In the genomic region with DNA sequence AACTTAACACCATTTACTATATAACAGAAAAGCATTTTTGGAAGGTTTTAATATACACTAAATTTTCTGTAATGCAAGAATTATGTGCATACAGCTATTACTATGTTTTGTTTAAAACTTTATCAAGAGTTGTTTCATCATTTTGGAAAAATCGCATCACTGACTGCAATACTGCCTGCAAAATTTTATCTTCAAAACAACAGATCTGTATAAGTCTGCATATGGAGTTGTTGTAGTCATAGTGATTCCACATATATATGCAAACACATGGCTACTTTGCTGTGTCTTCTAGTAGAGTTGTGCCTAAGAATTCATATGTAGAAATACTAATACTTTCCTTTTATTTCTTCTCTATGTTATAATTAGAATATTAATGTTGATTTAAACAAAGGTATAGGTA, we compare ENCODE assay signal across 37 cellular contexts. TPM values are rescaled to one million over a fixed set of nuclear protein-coding genes. Genes with fewer than 3 reads are reported as not detected.
"Had no signal": no experiment of that assay in that cellular context is flagged by ENCODE, and none has a peak within 500 bp of the region (broad histone marks: within the 10 kb centered on the region; RNA-seq: fewer than 3 reads in every experiment).

No MANE protein-coding gene starts in this region.

- H3K27me3 ChIP-seq: adrenal gland, body of pancreas, esophagus muscularis mucosa had no signal

- H3K9me3 Mint-ChIP-seq: activated CD4-positive, alpha-beta memory T cell treated with anti-CD3 and anti-CD28 coated beads for 36 hours; activated CD4-positive, alpha-beta T cell treated with anti-CD3 and anti-CD28 coated beads, Interleukin-2, amount 10 ng/mL, durations not matched to agents 24 days and 14 days; activated naive CD4-positive, alpha-beta T cell treated with anti-CD3 and anti-CD28 coated beads for 36 hours; activated naive CD4-positive, alpha-beta T cell treated with anti-CD3 and anti-CD28 coated beads, Interleukin-2, amount 50 U/mL, for 24 hours; activated naive CD8-positive, alpha-beta T cell treated with anti-CD3 and anti-CD28 coated beads for 36 hours; activated naive CD8-positive, alpha-beta T cell treated with anti-CD3 and anti-CD28 coated beads, Interleukin-2, amount 50 U/mL, for 24 hours; activated T-helper 1 cell treated with anti-CD3 and anti-CD28 coated beads, Interleukin-12 subunit alpha, Interleukin-12 subunit beta, Interleukin-2, Interleukin-4 antibody, amounts not matched to agents 30 ng/mL and 10 ng/mL and 1 ng/mL, durations not matched to agents 14 hours and 24 hours and 36 hours; activated T-helper 2 cell treated with anti-CD3 and anti-CD28 coated beads, Interferon-gamma antibody, Interleukin-2, Interleukin-4, amounts not matched to agents 10 μg/mL and 5 μg/mL and 100 μg/mL, durations not matched to agents 14 hours and 24 hours and 36 hours; effector memory CD8-positive, alpha-beta T cell; T-helper 2 cell treated with Interferon-gamma antibody and Interleukin-4, amounts not matched to agents 5 μg/mL and 100 μg/mL, for 36 hours had no signal

- H3K4me1 Mint-ChIP-seq: activated CD4-positive, alpha-beta T cell treated with anti-CD3 and anti-CD28 coated beads for 36 hours; activated CD4-positive, alpha-beta T cell treated with anti-CD3 and anti-CD28 coated beads, Interleukin-2, amount 10 ng/mL, durations not matched to agents 24 days and 14 days; activated naive CD4-positive, alpha-beta T cell treated with anti-CD3 and anti-CD28 coated beads, Interleukin-2, amount 50 U/mL, for 24 hours; activated naive CD8-positive, alpha-beta T cell treated with anti-CD3 and anti-CD28 coated beads for 36 hours; activated naive CD8-positive, alpha-beta T cell treated with anti-CD3 and anti-CD28 coated beads, Interleukin-2, amount 50 U/mL, for 24 hours; T-helper 17 cell had no signal

- H3K9me3 ChIP-seq: adrenal gland, body of pancreas, esophagus muscularis mucosa had no signal

- H3K4me1 ChIP-seq: adrenal gland had no signal

- H3K36me3 Mint-ChIP-seq: activated CD4-positive, alpha-beta memory T cell treated with anti-CD3 and anti-CD28 coated beads for 36 hours; activated CD8-positive, alpha-beta memory T cell treated with anti-CD3 and anti-CD28 coated beads, Interleukin-2, amount 10 ng/mL, durations not matched to agents 7 days and 5 days; activated naive CD4-positive, alpha-beta T cell treated with anti-CD3 and anti-CD28 coated beads, Interleukin-2, amount 50 U/mL, for 24 hours; activated naive CD8-positive, alpha-beta T cell treated with anti-CD3 and anti-CD28 coated beads for 36 hours had no signal

- H3K4me3 Mint-ChIP-seq: activated CD4-positive, alpha-beta memory T cell treated with anti-CD3 and anti-CD28 coated beads for 36 hours; activated CD4-positive, alpha-beta T cell treated with anti-CD3 and anti-CD28 coated beads for 36 hours; activated CD4-positive, alpha-beta T cell treated with anti-CD3 and anti-CD28 coated beads, Interleukin-2, amount 10 ng/mL, durations not matched to agents 24 days and 14 days; activated CD8-positive, alpha-beta memory T cell treated with anti-CD3 and anti-CD28 coated beads, Interleukin-2, amount 10 ng/mL, durations not matched to agents 7 days and 5 days; activated CD8-positive, alpha-beta T cell treated with anti-CD3 and anti-CD28 coated beads, Interleukin-2, amount 10 ng/mL, durations not matched to agents 7 days and 5 days; activated naive CD4-positive, alpha-beta T cell treated with anti-CD3 and anti-CD28 coated beads for 36 hours; activated naive CD4-positive, alpha-beta T cell treated with anti-CD3 and anti-CD28 coated beads, Interleukin-2, amount 50 U/mL, for 24 hours; activated naive CD8-positive, alpha-beta T cell treated with anti-CD3 and anti-CD28 coated beads for 36 hours; activated naive CD8-positive, alpha-beta T cell treated with anti-CD3 and anti-CD28 coated beads, Interleukin-2, amount 50 U/mL, for 24 hours; activated T-helper 1 cell treated with anti-CD3 and anti-CD28 coated beads, Interleukin-12 subunit alpha, Interleukin-12 subunit beta, Interleukin-2, Interleukin-4 antibody, amounts not matched to agents 30 ng/mL and 10 ng/mL and 1 ng/mL, durations not matched to agents 14 hours and 24 hours and 36 hours; effector memory CD8-positive, alpha-beta T cell; T-helper 17 cell; T-helper 2 cell treated with Interferon-gamma antibody and Interleukin-4, amounts not matched to agents 5 μg/mL and 100 μg/mL, for 36 hours had no signal

- H3K27ac ChIP-seq: adrenal gland, body of pancreas, esophagus muscularis mucosa had no signal

- H3K36me3 ChIP-seq: adrenal gland, esophagus muscularis mucosa had no signal

- FAIRE-seq: colon had no signal

- H3K27ac Mint-ChIP-seq: activated CD4-positive, alpha-beta memory T cell treated with anti-CD3 and anti-CD28 coated beads for 36 hours; activated CD4-positive, alpha-beta T cell treated with anti-CD3 and anti-CD28 coated beads for 36 hours; activated CD4-positive, alpha-beta T cell treated with anti-CD3 and anti-CD28 coated beads, Interleukin-2, amount 10 ng/mL, durations not matched to agents 24 days and 14 days; activated CD8-positive, alpha-beta memory T cell treated with anti-CD3 and anti-CD28 coated beads, Interleukin-2, amount 10 ng/mL, durations not matched to agents 7 days and 5 days; activated CD8-positive, alpha-beta T cell treated with anti-CD3 and anti-CD28 coated beads, Interleukin-2, amount 10 ng/mL, durations not matched to agents 7 days and 5 days; activated naive CD4-positive, alpha-beta T cell treated with anti-CD3 and anti-CD28 coated beads for 36 hours; activated naive CD4-positive, alpha-beta T cell treated with anti-CD3 and anti-CD28 coated beads, Interleukin-2, amount 50 U/mL, for 24 hours; activated naive CD8-positive, alpha-beta T cell treated with anti-CD3 and anti-CD28 coated beads for 36 hours; activated naive CD8-positive, alpha-beta T cell treated with anti-CD3 and anti-CD28 coated beads, Interleukin-2, amount 50 U/mL, for 24 hours; activated T-helper 1 cell treated with anti-CD3 and anti-CD28 coated beads, Interleukin-12 subunit alpha, Interleukin-12 subunit beta, Interleukin-2, Interleukin-4 antibody, amounts not matched to agents 30 ng/mL and 10 ng/mL and 1 ng/mL, durations not matched to agents 14 hours and 24 hours and 36 hours; activated T-helper 2 cell treated with anti-CD3 and anti-CD28 coated beads, Interferon-gamma antibody, Interleukin-2, Interleukin-4, amounts not matched to agents 10 μg/mL and 5 μg/mL and 100 μg/mL, durations not matched to agents 14 hours and 24 hours and 36 hours; effector memory CD8-positive, alpha-beta T cell; T-helper 17 cell; T-helper 2 cell treated with Interferon-gamma antibody and Interleukin-4, amounts not matched to agents 5 μg/mL and 100 μg/mL, for 36 hours had no signal

- H3K4me3 ChIP-seq: adrenal gland, body of pancreas, esophagus muscularis mucosa had no signal

- DNase-seq: activated CD4-positive, alpha-beta memory T cell treated with anti-CD3 and anti-CD28 coated beads for 36 hours; activated CD4-positive, alpha-beta T cell treated with anti-CD3 and anti-CD28 coated beads for 36 hours; activated CD4-positive, alpha-beta T cell treated with anti-CD3 and anti-CD28 coated beads, Interleukin-2, amount 10 ng/mL, durations not matched to agents 24 days and 14 days; activated CD4-positive, CD25-positive, alpha-beta regulatory T cell; activated CD4-positive, CD25-positive, alpha-beta regulatory T cell treated with anti-CD3 and anti-CD28 coated beads, Interleukin-2, amount 50 U/mL, for 72 hours; activated CD8-positive, alpha-beta memory T cell treated with anti-CD3 and anti-CD28 coated beads, Interleukin-2, amount 10 ng/mL, durations not matched to agents 7 days and 5 days; activated CD8-positive, alpha-beta memory T cell treated with anti-CD3 and anti-CD28 coated beads, Interleukin-2, amount 50 U/mL, for 4 hours; activated CD8-positive, alpha-beta T cell treated with anti-CD3 and anti-CD28 coated beads, Interleukin-2, amount 10 ng/mL, durations not matched to agents 7 days and 5 days; activated effector memory CD4-positive, alpha-beta T cell treated with anti-CD3 and anti-CD28 coated beads, Interleukin-2, amount 50 U/mL, for 16 hours; activated naive CD4-positive, alpha-beta T cell treated with anti-CD3 and anti-CD28 coated beads for 36 hours; activated naive CD8-positive, alpha-beta T cell treated with anti-CD3 and anti-CD28 coated beads for 36 hours; activated naive CD8-positive, alpha-beta T cell treated with anti-CD3 and anti-CD28 coated beads, Interleukin-2, amount 50 U/mL, for 24 hours; activated T-cell treated with anti-CD3 and anti-CD28 coated beads, Interleukin-2, amount 50 U/mL, for 1 hour; activated T-cell treated with anti-CD3 and anti-CD28 coated beads, Interleukin-2, amount 50 U/mL, for 48 hours; adrenal gland; amygdala; aorta; body of pancreas; caudate nucleus; cortex of kidney; dermis blood vessel endothelial cell; effector CD4-positive, alpha-beta T cell; effector memory CD8-positive, alpha-beta T cell; erythroblast; foreskin melanocyte; head of caudate nucleus; T-helper 1 cell; T-helper 17 cell; T1000 had no signal

RNA-seq across cellular contexts. Expression of gene LAMC1, which starts 23.1 kb away (rescaled TPM):
- total RNA-seq: activated CD8-positive, alpha-beta T cell treated with anti-CD3 and anti-CD28 coated beads, Interleukin-2, amount 10 ng/mL, durations not matched to agents 7 days and 5 days had no signal

RNA-seq across cellular contexts. Expression of gene SHCBP1L, which starts 47.2 kb away (rescaled TPM):
- total RNA-seq: activated CD4-positive, alpha-beta memory T cell treated with anti-CD3 and anti-CD28 coated beads for 36 hours; activated CD4-positive, alpha-beta T cell treated with anti-CD3 and anti-CD28 coated beads for 36 hours; activated CD4-positive, alpha-beta T cell treated with anti-CD3 and anti-CD28 coated beads, Interleukin-2, amount 10 ng/mL, durations not matched to agents 24 days and 14 days; activated CD8-positive, alpha-beta memory T cell treated with anti-CD3 and anti-CD28 coated beads for 36 hours; activated CD8-positive, alpha-beta memory T cell treated with anti-CD3 and anti-CD28 coated beads, Interleukin-2, amount 10 ng/mL, durations not matched to agents 7 days and 5 days; activated CD8-positive, alpha-beta T cell treated with anti-CD3 and anti-CD28 coated beads, Interleukin-2, amount 10 ng/mL, durations not matched to agents 7 days and 5 days; activated naive CD4-positive, alpha-beta T cell treated with anti-CD3 and anti-CD28 coated beads for 36 hours; activated naive CD8-positive, alpha-beta T cell treated with anti-CD3 and anti-CD28 coated beads for 36 hours; activated T-helper 1 cell treated with anti-CD3 and anti-CD28 coated beads, Interleukin-12 subunit alpha, Interleukin-12 subunit beta, Interleukin-2, Interleukin-4 antibody, amounts not matched to agents 30 ng/mL and 10 ng/mL and 1 ng/mL, durations not matched to agents 14 hours and 24 hours and 36 hours; activated T-helper 2 cell treated with anti-CD3 and anti-CD28 coated beads, Interferon-gamma antibody, Interleukin-2, Interleukin-4, amounts not matched to agents 10 μg/mL and 5 μg/mL and 100 μg/mL, durations not matched to agents 14 hours and 24 hours and 36 hours; adrenal gland; aorta; body of pancreas; chondrocyte; T-helper 17 cell had no signal
- polyA plus RNA-seq: adrenal gland, aorta had no signal
